ENCODE assay signal across 9 cellular contexts in genomic region chr12:25845415-25845814, GRCh38.
"Had no signal": no experiment of that assay in that cellular context is flagged by ENCODE, and none has a peak within 500 bp of the region (broad histone marks: within the 10 kb centered on the region; RNA-seq: fewer than 3 reads in every experiment).

No MANE protein-coding gene starts in this region.

- H3K4me3 ChIP-seq: GM23248, HAP-1 had no signal

- H3K9me3 ChIP-seq: HAP-1 had no signal

- DNase-seq: GM23248, GOT3, H7, HFFc6, KBM-7 had no signal

- ATAC-seq: HCT116, HepG2 had no signal

- H3K36me3 ChIP-seq: HAP-1 had no signal

- H3K27ac ChIP-seq: GM23248, HL-60 had no signal
